ENCODE assay signal across 1 cellular context in the genomic region with DNA sequence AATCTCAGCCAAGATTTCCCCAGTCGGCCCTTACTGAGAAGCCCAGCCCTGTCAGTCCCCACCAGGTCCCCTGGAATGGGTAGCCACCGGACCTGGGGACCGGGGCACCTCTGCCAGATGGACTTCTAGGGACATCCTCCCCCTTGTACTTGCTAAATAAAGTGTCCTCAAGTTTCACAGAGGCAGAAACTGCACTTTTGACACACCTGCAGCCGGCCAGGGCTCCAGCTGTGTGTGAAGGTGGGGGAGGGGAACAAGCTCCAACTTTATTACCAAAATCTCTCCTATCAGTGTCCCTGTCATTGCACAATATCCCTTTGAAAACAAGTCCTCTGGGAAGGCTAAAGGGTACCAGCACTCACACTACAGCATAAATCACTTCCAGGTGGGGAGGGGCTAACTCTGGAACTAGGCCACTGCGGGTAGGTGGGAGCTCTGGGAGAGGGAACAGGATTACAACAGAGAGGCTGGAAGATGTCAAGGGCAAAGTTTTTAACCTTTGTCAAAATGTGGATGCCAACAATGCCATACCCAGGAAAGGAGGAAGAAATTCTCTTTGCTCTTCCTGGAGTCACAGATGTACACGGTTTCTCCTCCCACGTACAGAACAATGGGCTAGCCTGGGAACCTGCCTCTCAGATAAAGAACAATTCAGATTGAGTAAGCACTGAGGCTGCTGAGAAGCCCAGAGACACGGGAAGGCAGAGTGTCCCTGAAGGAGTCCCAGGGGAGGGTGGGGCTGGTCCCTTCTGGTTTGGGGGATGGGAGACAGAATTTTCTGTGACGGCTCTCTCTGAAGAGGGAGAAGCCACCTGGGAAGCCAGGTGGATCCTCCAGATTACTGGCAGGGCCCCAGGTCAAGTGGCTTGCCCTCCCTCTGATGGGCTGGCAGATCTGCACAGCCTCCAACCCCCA.
TF ChIP-seq lines count a peak whose summit lies in the region.

No MANE protein-coding gene starts in this region.

TF ChIP-seq in K562, 482 proteins besides CTCF, POLR2A, EP300 and RAD21:
- TF ChIP-seq ZNF584 (CRISPR knock-in tag; IDR thresholded peaks at IDR 0.05; ENCODE audit: low read depth) = no peak
- no peak for TF ChIP-seq KDM2B (CRISPR knock-in tag; IDR thresholded peaks at IDR 0.05)
- peak; percentile 56; the same call in 1 of the 2 replicates for TF ChIP-seq CEBPG (CRISPR knock-in tag; IDR thresholded peaks at IDR 0.05)
- peak; percentile 38 to 61 for TF ChIP-seq CEBPG (tag; conservative IDR thresholded peaks at IDR 0.05 in 1 of 2, IDR thresholded peaks at IDR 0.05 in 1 of 2)
- no peak for TF ChIP-seq FOXJ3 (CRISPR knock-in tag; IDR thresholded peaks at IDR 0.05)
- TF ChIP-seq ZKSCAN3 (CRISPR knock-in tag; IDR thresholded peaks at IDR 0.05) = peak; percentile 93
- peak; percentile 87 for TF ChIP-seq CEBPB (tag; IDR thresholded peaks at IDR 0.05)
- TF ChIP-seq, protein P1, sequence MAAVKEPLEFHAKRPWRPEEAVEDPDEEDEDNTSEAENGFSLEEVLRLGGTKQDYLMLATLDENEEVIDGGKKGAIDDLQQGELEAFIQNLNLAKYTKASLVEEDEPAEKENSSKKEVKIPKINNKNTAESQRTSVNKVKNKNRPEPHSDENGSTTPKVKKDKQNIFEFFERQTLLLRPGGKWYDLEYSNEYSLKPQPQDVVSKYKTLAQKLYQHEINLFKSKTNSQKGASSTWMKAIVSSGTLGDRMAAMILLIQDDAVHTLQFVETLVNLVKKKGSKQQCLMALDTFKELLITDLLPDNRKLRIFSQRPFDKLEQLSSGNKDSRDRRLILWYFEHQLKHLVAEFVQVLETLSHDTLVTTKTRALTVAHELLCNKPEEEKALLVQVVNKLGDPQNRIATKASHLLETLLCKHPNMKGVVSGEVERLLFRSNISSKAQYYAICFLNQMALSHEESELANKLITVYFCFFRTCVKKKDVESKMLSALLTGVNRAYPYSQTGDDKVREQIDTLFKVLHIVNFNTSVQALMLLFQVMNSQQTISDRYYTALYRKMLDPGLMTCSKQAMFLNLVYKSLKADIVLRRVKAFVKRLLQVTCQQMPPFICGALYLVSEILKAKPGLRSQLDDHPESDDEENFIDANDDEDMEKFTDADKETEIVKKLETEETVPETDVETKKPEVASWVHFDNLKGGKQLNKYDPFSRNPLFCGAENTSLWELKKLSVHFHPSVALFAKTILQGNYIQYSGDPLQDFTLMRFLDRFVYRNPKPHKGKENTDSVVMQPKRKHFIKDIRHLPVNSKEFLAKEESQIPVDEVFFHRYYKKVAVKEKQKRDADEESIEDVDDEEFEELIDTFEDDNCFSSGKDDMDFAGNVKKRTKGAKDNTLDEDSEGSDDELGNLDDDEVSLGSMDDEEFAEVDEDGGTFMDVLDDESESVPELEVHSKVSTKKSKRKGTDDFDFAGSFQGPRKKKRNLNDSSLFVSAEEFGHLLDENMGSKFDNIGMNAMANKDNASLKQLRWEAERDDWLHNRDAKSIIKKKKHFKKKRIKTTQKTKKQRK (IDR thresholded peaks at IDR 0.05; ENCODE audit: borderline replicate concordance, low read depth, low read length) = no peak
- no peak for TF ChIP-seq BRF1 (IDR thresholded peaks at IDR 0.05; ENCODE audit: borderline replicate concordance, extremely low read depth, insufficient read length)
- no peak for TF ChIP-seq ZNF589 (CRISPR knock-in tag; IDR thresholded peaks at IDR 0.05; ENCODE audit: low read depth)
TF ChIP-seq in K562: peak in this region for 3.
